Comparison of ENCODE assay signal across 19 cellular contexts in the genomic region with DNA sequence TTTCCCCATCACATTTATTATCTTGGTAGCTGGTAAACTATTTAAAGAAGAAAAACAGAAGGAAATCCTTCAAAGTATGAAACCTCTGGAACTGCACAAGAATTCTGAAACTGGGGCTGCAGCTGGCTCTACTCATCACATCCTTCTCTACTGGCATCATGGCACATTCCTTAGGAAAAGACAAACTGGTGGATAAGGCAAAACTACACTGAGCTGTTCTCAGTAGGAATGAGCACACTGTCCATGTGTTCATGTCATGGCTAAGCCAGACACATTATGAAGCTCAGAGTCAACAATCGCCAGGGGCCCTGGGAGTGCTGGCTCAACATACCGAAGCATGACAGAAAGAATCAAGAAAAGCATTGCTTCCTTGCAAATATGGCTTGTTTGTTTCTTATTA.
DNase-seq lines count a peak whose midpoint lies in the region.
"Had no signal": no experiment of that assay in that cellular context is flagged by ENCODE, and none has a peak within 500 bp of the region (broad histone marks: within the 10 kb centered on the region; RNA-seq: fewer than 3 reads in every experiment).

No MANE protein-coding gene starts in this region.

- H3K4me1 Mint-ChIP-seq in activated naive CD4-positive, alpha-beta T cell treated with anti-CD3 and anti-CD28 coated beads for 36 hours (ENCODE audit: low read depth) = no peaks in the 10 kb centered on the region
- H3K4me1 Mint-ChIP-seq in immature natural killer cell = no peaks in the 10 kb centered on the region

- CTCF ChIA-PET in activated naive CD4-positive, alpha-beta T cell treated with anti-CD3 and anti-CD28 coated beads for 36 hours (lab: Charles Lee) = no interaction called here

- no peaks in the 10 kb centered on the region for H3K27me3 Mint-ChIP-seq in activated naive CD4-positive, alpha-beta T cell treated with anti-CD3 and anti-CD28 coated beads for 36 hours (ENCODE audit: low read depth)
- peaks cover 0 to 2% (median 0%) of the 10 kb centered on the region in 3 donors for H3K27me3 Mint-ChIP-seq in immature natural killer cell (ENCODE audit: low read depth in 3 of 3)
- H3K27me3 Mint-ChIP-seq: CD4-positive, alpha-beta T cell had no signal

- DNase-seq in NCI-H82 (lab: John Stamatoyannopoulos, UW) = peak; percentile 0
- no peak for DNase-seq in NCI-H82 treated with DMSO at 0.1 percent for 48 hours (lab: John Stamatoyannopoulos, UW; ENCODE audit: unreplicated experiment)
- peak; percentile 50 for DNase-seq in myocyte (ENCODE audit: low read depth)
- no peak for DNase-seq in activated naive CD4-positive, alpha-beta T cell treated with anti-CD3 and anti-CD28 coated beads for 36 hours
- no peak for DNase-seq in immature natural killer cell
- DNase-seq in NCI-H1436 (lab: John Stamatoyannopoulos, UW) = no peak
- DNase-seq in SKM-1 (lab: John Stamatoyannopoulos, UW; ENCODE audit: unreplicated experiment) = no peak
- DNase-seq: AML-193; Caco-2; CD4-positive, alpha-beta T cell; DMS79; GDM1; GOT3; H7; HFFc6 had no signal

- no peaks in the 10 kb centered on the region for H3K27me3 ChIP-seq in ectodermal cell (ENCODE audit: control insufficient read depth, insufficient read depth, low read length, poor library complexity, severe bottlenecking)

- peaks cover 4% of the 10 kb centered on the region for H3K9me3 Mint-ChIP-seq in activated naive CD4-positive, alpha-beta T cell treated with anti-CD3 and anti-CD28 coated beads for 36 hours
- H3K9me3 Mint-ChIP-seq in immature natural killer cell = peaks cover 0 to 27% (median 13%) of the 10 kb centered on the region in 6 donors
- H3K9me3 Mint-ChIP-seq: CD4-positive, alpha-beta T cell; HFFc6 had no signal

- intact Hi-C loops in activated naive CD4-positive, alpha-beta T cell treated with anti-CD3 and anti-CD28 coated beads for 36 hours (cut with micrococcal nuclease) = no loop called here

- no peak overlapping the region for H3K27ac Mint-ChIP-seq in activated naive CD4-positive, alpha-beta T cell treated with anti-CD3 and anti-CD28 coated beads for 36 hours
- no peak overlapping the region for H3K27ac Mint-ChIP-seq in immature natural killer cell
- H3K27ac Mint-ChIP-seq: CD4-positive, alpha-beta T cell; HFFc6 had no signal

- H3K36me3 Mint-ChIP-seq in activated naive CD4-positive, alpha-beta T cell treated with anti-CD3 and anti-CD28 coated beads for 36 hours (ENCODE audit: low read depth) = no peaks in the 10 kb centered on the region
- no peaks in the 10 kb centered on the region for H3K36me3 Mint-ChIP-seq in immature natural killer cell

- no peaks in the 10 kb centered on the region for H3K4me1 ChIP-seq in ectodermal cell (ENCODE audit: control insufficient read depth, insufficient read depth, low read length)
- H3K4me1 ChIP-seq: A549, Caco-2 had no signal

- peak overlapping the region; percentile 36 for H3K27ac ChIP-seq in ectodermal cell (ENCODE audit: insufficient read depth, low read depth, low read length, poor library complexity, severe bottlenecking)
- H3K27ac ChIP-seq: 22Rv1, A549, C4-2B had no signal

- WGBS in ectodermal cell, 2 experiments = 93 to 98% methylated on average over 2 of the region's 2 CpGs

- H3K4me3 Mint-ChIP-seq in activated naive CD4-positive, alpha-beta T cell treated with anti-CD3 and anti-CD28 coated beads for 36 hours = no peak overlapping the region
- no peak overlapping the region for H3K4me3 Mint-ChIP-seq in immature natural killer cell
- H3K4me3 Mint-ChIP-seq: CD4-positive, alpha-beta T cell; HFFc6 had no signal

- H3K4me3 ChIP-seq in ectodermal cell (ENCODE audit: insufficient read depth, low read depth, low read length) = no peak overlapping the region
- H3K4me3 ChIP-seq: A549 had no signal

- no peaks in the 10 kb centered on the region for H3K36me3 ChIP-seq in ectodermal cell (ENCODE audit: control insufficient read depth, insufficient read depth, low read length)

- H3K9me3 ChIP-seq in ectodermal cell (ENCODE audit: control insufficient read depth, low read length) = no peaks in the 10 kb centered on the region
- H3K9me3 ChIP-seq: A549, Caco-2 had no signal

Comparison
In these comparisons a context has a peak if more than half of its experiments do, and no peak if none do; other contexts are left out.
1. DNase-seq: peak in NCI-H82 (single experiment) and myocyte (single experiment); none in NCI-H82 treated with DMSO at 0.1 percent for 48 hours (single experiment), activated naive CD4-positive, alpha-beta T cell treated with anti-CD3 and anti-CD28 coated beads for 36 hours (single experiment), immature natural killer cell (0 of 3), NCI-H1436 (single experiment) and SKM-1 (single experiment).